In genomic region chr13:21606251-21606650, GRCh38 we compare ENCODE assay signal across 23 cellular contexts.
"Had no signal": no experiment of that assay in that cellular context is flagged by ENCODE, and none has a peak within 500 bp of the region (broad histone marks: within the 10 kb centered on the region; RNA-seq: fewer than 3 reads in every experiment).

No MANE protein-coding gene starts in this region.

- H3K27ac ChIP-seq: ascending aorta, body of pancreas, SJCRH30 had no signal

- H3K9me3 ChIP-seq: ascending aorta, body of pancreas, SJCRH30 had no signal

- H3K36me3 ChIP-seq: ascending aorta had no signal

- H3K27me3 ChIP-seq: ascending aorta, body of pancreas, SJCRH30 had no signal

- ATAC-seq: activated CD8-positive, alpha-beta memory T cell treated with anti-CD3 and anti-CD28 coated beads, Interleukin-2, amount 10 ng/mL, durations not matched to agents 7 days and 5 days; activated naive CD4-positive, alpha-beta T cell treated with anti-CD3 and anti-CD28 coated beads, Interleukin-2, amount 50 U/mL, for 72 hours; activated naive CD8-positive, alpha-beta T cell treated with anti-CD3 and anti-CD28 coated beads, Interleukin-2, amount 50 U/mL, for 24 hours; body of pancreas; Panc1; Right ventricle myocardium inferior; WTC11 had no signal

- DNase-seq: activated CD4-positive, alpha-beta T cell treated with anti-CD3 and anti-CD28 coated beads for 48 hours; activated CD4-positive, alpha-beta T cell treated with anti-CD3 and anti-CD28 coated beads, Interleukin-2, amount 50 U/mL, for 48 hours; activated CD4-positive, CD25-positive, alpha-beta regulatory T cell treated with anti-CD3 and anti-CD28 coated beads, Interleukin-2, amount 50 U/mL, for 72 hours; activated CD8-positive, alpha-beta memory T cell treated with anti-CD3 and anti-CD28 coated beads, Interleukin-2, amount 10 ng/mL, durations not matched to agents 7 days and 5 days; activated effector memory CD4-positive, alpha-beta T cell treated with anti-CD3 and anti-CD28 coated beads, Interleukin-2, amount 50 U/mL, for 16 hours; activated naive CD4-positive, alpha-beta T cell treated with Interleukin-2 at 50 U/mL for 16 hours; activated naive CD8-positive, alpha-beta T cell treated with anti-CD3 and anti-CD28 coated beads, Interleukin-2, amount 50 U/mL, for 24 hours; activated T-cell treated with anti-CD3 and anti-CD28 coated beads, Interleukin-2, amount 50 U/mL, for 24 hours; amniotic stem cell; body of pancreas; Kasumi-1; NCI-H1105 treated with DMSO at 0.1 percent for 48 hours; NCI-H1436 treated with DMSO at 0.1 percent for 48 hours; NCI-H187; NCI-H2081; NCI-H524; RPMI8226; SJCRH30 had no signal

- H3K4me1 ChIP-seq: SJCRH30 had no signal

- H3K4me3 ChIP-seq: ascending aorta, body of pancreas, SJCRH30 had no signal
